In genomic region chr1:48127735-48128685, GRCh38 we compare ENCODE assay signal across 23 cellular contexts.
"Had no signal": no experiment of that assay in that cellular context is flagged by ENCODE, and none has a peak within 500 bp of the region (broad histone marks: within the 10 kb centered on the region; RNA-seq: fewer than 3 reads in every experiment).

No MANE protein-coding gene starts in this region.

- H3K4me1 Mint-ChIP-seq: activated B cell treated with CpG ODN at 0.5 μM for 24 hours; activated CD4-positive, alpha-beta T cell treated with anti-CD3 and anti-CD28 coated beads, Interleukin-2, amount 10 ng/mL, durations not matched to agents 7 days and 5 days; central memory CD8-positive, alpha-beta T cell; T-cell had no signal

- H3K9me3 Mint-ChIP-seq: activated B cell treated with CpG ODN at 0.5 μM for 24 hours; activated CD4-positive, alpha-beta memory T cell treated with anti-CD3 and anti-CD28 coated beads for 36 hours; activated CD4-positive, alpha-beta T cell treated with anti-CD3 and anti-CD28 coated beads, Interleukin-2, amount 10 ng/mL, durations not matched to agents 7 days and 5 days; activated T-cell treated with anti-CD3 and anti-CD28 coated beads, Interleukin-2, amount 50 U/mL, for 4 hours; central memory CD8-positive, alpha-beta T cell; T-cell had no signal

- H3K4me3 Mint-ChIP-seq: activated B cell treated with CpG ODN at 0.5 μM for 24 hours; activated CD4-positive, alpha-beta memory T cell treated with anti-CD3 and anti-CD28 coated beads for 36 hours; activated CD4-positive, alpha-beta T cell treated with anti-CD3 and anti-CD28 coated beads, Interleukin-2, amount 10 ng/mL, durations not matched to agents 7 days and 5 days; activated naive CD8-positive, alpha-beta T cell; activated T-cell treated with anti-CD3 and anti-CD28 coated beads, Interleukin-2, amount 50 U/mL, for 4 hours; central memory CD8-positive, alpha-beta T cell; T-cell had no signal

- ATAC-seq: activated T-cell treated with anti-CD3 and anti-CD28 coated beads, Interleukin-2, amount 50 U/mL, for 4 hours; PC-3; Right ventricle myocardium inferior; T-cell had no signal

- H3K27ac Mint-ChIP-seq: activated B cell treated with CpG ODN at 0.5 μM for 24 hours; activated CD4-positive, alpha-beta memory T cell treated with anti-CD3 and anti-CD28 coated beads for 36 hours; activated CD4-positive, alpha-beta T cell treated with anti-CD3 and anti-CD28 coated beads, Interleukin-2, amount 10 ng/mL, durations not matched to agents 7 days and 5 days; activated naive CD8-positive, alpha-beta T cell; T-cell had no signal

- H3K4me3 ChIP-seq: SK-N-MC had no signal

- FAIRE-seq: TTC549 had no signal

- H3K27ac ChIP-seq: SK-N-MC had no signal

- H3K36me3 Mint-ChIP-seq: activated CD4-positive, alpha-beta memory T cell treated with anti-CD3 and anti-CD28 coated beads for 36 hours; activated naive CD8-positive, alpha-beta T cell; T-cell had no signal

- DNase-seq: activated B cell treated with CpG ODN at 0.5 μM for 24 hours; activated CD4-positive, alpha-beta memory T cell treated with anti-CD3 and anti-CD28 coated beads for 36 hours; activated CD4-positive, alpha-beta T cell treated with anti-CD3 and anti-CD28 coated beads, Interleukin-2, amount 10 ng/mL, durations not matched to agents 7 days and 5 days; activated CD8-positive, alpha-beta memory T cell treated with anti-CD3 and anti-CD28 coated beads for 24 hours; activated effector memory CD4-positive, alpha-beta T cell treated with anti-CD3 and anti-CD28 coated beads, Interleukin-2, amount 50 U/mL, for 16 hours; activated naive CD4-positive, alpha-beta T cell treated with Interleukin-2 at 50 U/mL for 16 hours; activated T-cell treated with anti-CD3 and anti-CD28 coated beads, Interleukin-2, amount 50 U/mL, for 4 hours; aorta; MM.1S; NCI-H1105; NCI-H1436; NCI-H187; NCI-H2081; NCI-H524; PC-3; T-cell; T-helper 2 cell; T1000 had no signal
